24 cellular contexts compared by ENCODE assay signal in genomic region chr2:67600472-67600871, GRCh38.
DNase-seq lines count a peak whose midpoint lies in the region; ATAC-seq and TF ChIP-seq lines count a peak whose summit lies in the region.
"Had no signal": no experiment of that assay in that cellular context is flagged by ENCODE, and none has a peak within 500 bp of the region (broad histone marks: within the 10 kb centered on the region; RNA-seq: fewer than 3 reads in every experiment).

No MANE protein-coding gene starts in this region.

- peak overlapping the region; percentile 75 to 92 for H3K18ac ChIP-seq in mesenchymal stem cell (ENCODE audit: low read depth in 1 of 2, low read length in 2 of 2)

- no peaks in the 10 kb centered on the region for H3K27me3 Mint-ChIP-seq in GM23338 (ENCODE audit: insufficient read depth, low read depth, poor library complexity)
- H3K27me3 Mint-ChIP-seq: activated CD4-positive, alpha-beta memory T cell treated with anti-CD3 and anti-CD28 coated beads, Interleukin-2, amount 10 ng/mL, durations not matched to agents 7 days and 5 days; naive thymus-derived CD8-positive, alpha-beta T cell had no signal

- H4K91ac ChIP-seq in mesenchymal stem cell (ENCODE audit: low read length) = peak overlapping the region; percentile 27

- H3K4me1 Mint-ChIP-seq in GM23338 = peaks cover 3% of the 10 kb centered on the region; the same call in 1 of the 3 replicates
- H3K4me1 Mint-ChIP-seq: activated CD4-positive, alpha-beta memory T cell treated with anti-CD3 and anti-CD28 coated beads, Interleukin-2, amount 10 ng/mL, durations not matched to agents 7 days and 5 days; naive thymus-derived CD8-positive, alpha-beta T cell had no signal

- peak overlapping the region in 1 of 2 experiments; percentile 91 for H3K4ac ChIP-seq in mesenchymal stem cell (ENCODE audit: low read depth in 1 of 2, low read length in 2 of 2)

- H3K27ac ChIP-seq in GM23338 (ENCODE audit: low read depth) (no peak overlapping the region), mesenchymal stem cell (ENCODE audit: low read length, poor library complexity, severe bottlenecking) (no peak overlapping the region)
- H3K27ac ChIP-seq: ascending aorta, esophagus muscularis mucosa, parathyroid adenoma, sigmoid colon, transverse colon had no signal

- no peaks in the 10 kb centered on the region for H3K79me2 ChIP-seq in GM23338 (replicated peaks; ENCODE audit: insufficient read depth)
- H3K79me2 ChIP-seq: parathyroid adenoma had no signal

- no peak overlapping the region for H3K9ac ChIP-seq in mesenchymal stem cell (ENCODE audit: low read length)
- H3K9ac ChIP-seq: parathyroid adenoma had no signal

- H3K4me3 ChIP-seq in GM23338 (no peak overlapping the region), MG63 (no peak overlapping the region), cardiac fibroblast (replicated peaks in 1 of 2; ENCODE audit: low read depth in 2 of 2, low read length in 2 of 2) (no peak overlapping the region), mesenchymal stem cell (ENCODE audit: insufficient read depth in 1 of 2, low read depth in 1 of 2, low read length in 2 of 2) (no peak overlapping the region)
- H3K4me3 ChIP-seq: ascending aorta, esophagus muscularis mucosa, sigmoid colon, transverse colon had no signal

- H3K36me3 Mint-ChIP-seq in GM23338 (ENCODE audit: low read depth) = no peaks in the 10 kb centered on the region
- H3K36me3 Mint-ChIP-seq: naive thymus-derived CD8-positive, alpha-beta T cell had no signal

- WGBS in mesenchymal stem cell = 83% methylated on average over 7 of the region's 7 CpGs

- no peak overlapping the region for H3K4me3 Mint-ChIP-seq in GM23338
- H3K4me3 Mint-ChIP-seq: activated CD4-positive, alpha-beta memory T cell treated with anti-CD3 and anti-CD28 coated beads, Interleukin-2, amount 10 ng/mL, durations not matched to agents 7 days and 5 days; activated naive CD4-positive, alpha-beta T cell treated with anti-CD3 and anti-CD28 coated beads for 36 hours; naive thymus-derived CD8-positive, alpha-beta T cell had no signal

- no peak for TF ChIP-seq CTCF in GM23338 (conservative IDR thresholded peaks at IDR 0.05; ENCODE audit: low read depth in 2 of 2)
- TF ChIP-seq CTCF in cardiac fibroblast (IDR thresholded peaks at IDR 0.05; ENCODE audit: low read depth, low read length) = no peak

- H3K4me1 ChIP-seq in GM23338 (ENCODE audit: insufficient read depth) = no peaks in the 10 kb centered on the region
- H3K4me1 ChIP-seq in mesenchymal stem cell (ENCODE audit: control insufficient read depth, insufficient read depth, low read depth, low read length) = peaks cover 4% of the 10 kb centered on the region
- H3K4me1 ChIP-seq: ascending aorta, BE2C, esophagus muscularis mucosa, parathyroid adenoma, transverse colon had no signal

- peak overlapping the region; percentile 54 to 83 for H2BK12ac ChIP-seq in mesenchymal stem cell (ENCODE audit: low read length in 2 of 2)

- H2AFZ ChIP-seq in GM23338 (no peak overlapping the region), mesenchymal stem cell (ENCODE audit: low read depth, low read length) (no peak overlapping the region)
- H2AFZ ChIP-seq: parathyroid adenoma had no signal

- ATAC-seq in GM23338 = peak; percentile 99
- ATAC-seq in HG03342 (IDR thresholded peaks at IDR 0.05; ENCODE audit: unreplicated experiment) = no peak
- ATAC-seq: naive thymus-derived CD8-positive, alpha-beta T cell had no signal

- peak overlapping the region; percentile 75 for H4K8ac ChIP-seq in mesenchymal stem cell (ENCODE audit: low read length)

- peak overlapping the region; percentile 39 for H2AK5ac ChIP-seq in mesenchymal stem cell (ENCODE audit: low read length, severe bottlenecking)

- peak overlapping the region; percentile 73 for H2BK120ac ChIP-seq in mesenchymal stem cell (ENCODE audit: low read depth, low read length)

- peak; percentile 84 for DNase-seq in GM23338 (ENCODE audit: low spot score)
- DNase-seq in MG63 = peak; percentile 1
- peak; percentile 12 to 16 for DNase-seq in cardiac fibroblast (ENCODE audit: low read depth in 2 of 2)
- DNase-seq in mesenchymal stem cell = no peak
- DNase-seq in DMS79 treated with DMSO at 0.1 percent for 48 hours (lab: John Stamatoyannopoulos, UW) = no peak
- no peak for DNase-seq in SW 1271 (lab: John Stamatoyannopoulos, UW)
- DNase-seq: activated CD4-positive, alpha-beta memory T cell treated with anti-CD3 and anti-CD28 coated beads, Interleukin-2, amount 10 ng/mL, durations not matched to agents 7 days and 5 days; activated naive CD4-positive, alpha-beta T cell treated with anti-CD3 and anti-CD28 coated beads for 36 hours; BE2C; cerebellar nuclear complex; effector CD4-positive, alpha-beta T cell; head of caudate nucleus; naive thymus-derived CD8-positive, alpha-beta T cell; NCI-H1417; NCI-H69; sigmoid colon; stimulated activated naive CD4-positive, alpha-beta T cell; T-helper 2 cell; transverse colon had no signal

- no peak overlapping the region for H2BK15ac ChIP-seq in mesenchymal stem cell (ENCODE audit: low read depth, poor library complexity, severe bottlenecking)

- H3K79me1 ChIP-seq in mesenchymal stem cell (replicated peaks; ENCODE audit: low read length, poor library complexity, severe bottlenecking) = no peaks in the 10 kb centered on the region

- H4K20me1 ChIP-seq in GM23338 (replicated peaks; ENCODE audit: insufficient read depth) = no peaks in the 10 kb centered on the region

- H3K4me2 ChIP-seq in GM23338 (no peak overlapping the region), mesenchymal stem cell (ENCODE audit: low read length, poor library complexity, severe bottlenecking) (no peak overlapping the region)

- no peak overlapping the region for H3K14ac ChIP-seq in mesenchymal stem cell (ENCODE audit: low read length in 2 of 2)

- H3K27ac Mint-ChIP-seq in GM23338 = no peak overlapping the region
- H3K27ac Mint-ChIP-seq: activated CD4-positive, alpha-beta memory T cell treated with anti-CD3 and anti-CD28 coated beads, Interleukin-2, amount 10 ng/mL, durations not matched to agents 7 days and 5 days; activated naive CD4-positive, alpha-beta T cell treated with anti-CD3 and anti-CD28 coated beads for 36 hours; naive thymus-derived CD8-positive, alpha-beta T cell had no signal

- no peaks in the 10 kb centered on the region for H3K36me3 ChIP-seq in GM23338 (ENCODE audit: insufficient read depth)
- no peaks in the 10 kb centered on the region for H3K36me3 ChIP-seq in MG63
- H3K36me3 ChIP-seq in mesenchymal stem cell (ENCODE audit: control insufficient read depth in 1 of 2, insufficient read depth in 2 of 2, low read depth in 1 of 2, low read length in 2 of 2) = no peaks in the 10 kb centered on the region
- H3K36me3 ChIP-seq: ascending aorta, BE2C, esophagus muscularis mucosa, sigmoid colon, transverse colon had no signal

- H3K27me3 ChIP-seq in GM23338 (ENCODE audit: insufficient read depth) (no peaks in the 10 kb centered on the region), MG63 (no peaks in the 10 kb centered on the region), mesenchymal stem cell (ENCODE audit: control insufficient read depth in 1 of 2, insufficient read depth in 1 of 2, low read length in 2 of 2) (no peaks in the 10 kb centered on the region)
- H3K27me3 ChIP-seq: ascending aorta, BE2C, esophagus muscularis mucosa, sigmoid colon, transverse colon had no signal

- H3K23ac ChIP-seq in mesenchymal stem cell (ENCODE audit: low read length in 2 of 2) = peak overlapping the region in 1 of 2 experiments; percentile 24

- H3K9me3 Mint-ChIP-seq in GM23338 = no peaks in the 10 kb centered on the region
- H3K9me3 Mint-ChIP-seq: activated CD4-positive, alpha-beta memory T cell treated with anti-CD3 and anti-CD28 coated beads, Interleukin-2, amount 10 ng/mL, durations not matched to agents 7 days and 5 days; activated naive CD4-positive, alpha-beta T cell treated with anti-CD3 and anti-CD28 coated beads for 36 hours had no signal

- H3K9me3 ChIP-seq in MG63 (peaks cover 2% of the 10 kb centered on the region; the same call in 1 of the 2 replicates), mesenchymal stem cell (ENCODE audit: control insufficient read depth, low read length) (no peaks in the 10 kb centered on the region)
- H3K9me3 ChIP-seq: BE2C, Caco-2, sigmoid colon, transverse colon had no signal

- H2BK5ac ChIP-seq in mesenchymal stem cell (ENCODE audit: low read depth, low read length, poor library complexity, severe bottlenecking) = no peak overlapping the region

- no peaks in the 10 kb centered on the region for H3F3A ChIP-seq in GM23338 (replicated peaks; ENCODE audit: low read depth)

- H3K9me2 ChIP-seq in GM23338 (ENCODE audit: insufficient read depth) = peaks cover 14% of the 10 kb centered on the region; the same call in 1 of the 2 replicates

TF ChIP-seq in GM23338, 12 proteins besides CTCF, POLR2A, EP300 and RAD21 (continues in another document):
- TF ChIP-seq EZH2 (IDR thresholded peaks at IDR 0.05; ENCODE audit: low read depth, unreplicated experiment) (no peak), CREB1 (CRISPR knock-in tag; IDR thresholded peaks at IDR 0.05; ENCODE audit: low read depth) (no peak), REST (IDR thresholded peaks at IDR 0.05; ENCODE audit: unreplicated experiment) (no peak), EZH2phosphoT487 (IDR thresholded peaks at IDR 0.05; ENCODE audit: unreplicated experiment) (no peak), JUNB (IDR thresholded peaks at IDR 0.05; ENCODE audit: unreplicated experiment) (no peak), ZNF114 (CRISPR knock-in tag; IDR thresholded peaks at IDR 0.05) (no peak)

Comparison
In these comparisons a context has a peak if more than half of its experiments do, and no peak if none do; other contexts are left out.
1. DNase-seq: peak in GM23338 (single experiment), MG63 (single experiment) and cardiac fibroblast (2 of 2); none in mesenchymal stem cell (single experiment), DMS79 treated with DMSO at 0.1 percent for 48 hours (single experiment) and SW 1271 (0 of 2).